Comparison of ENCODE assay signal across 11 cellular contexts in genomic region chr3:184333190-184333589, GRCh38. TPM values are rescaled to one million over a fixed set of nuclear protein-coding genes. Genes with fewer than 3 reads are reported as not detected.
DNase-seq lines count a peak whose midpoint lies in the region; ATAC-seq and TF ChIP-seq lines count a peak whose summit lies in the region.
"Had no signal": no experiment of that assay in that cellular context is flagged by ENCODE, and none has a peak within 500 bp of the region (broad histone marks: within the 10 kb centered on the region; RNA-seq: fewer than 3 reads in every experiment).

No MANE protein-coding gene starts in this region.

- peaks cover 9% of the 10 kb centered on the region for H3K79me2 ChIP-seq in trophoblast cell (ENCODE audit: control insufficient read depth, insufficient read depth, low read length, poor library complexity)

- no peaks in the 10 kb centered on the region for H3K4me1 ChIP-seq in Caco-2
- H3K4me1 ChIP-seq in Panc1 (ENCODE audit: control insufficient read depth, insufficient read depth, low read length), result peaks cover 58% of the 10 kb centered on the region
- H3K4me1 ChIP-seq in trophoblast cell (ENCODE audit: control insufficient read depth in 1 of 2, insufficient read depth in 2 of 2, low read length in 2 of 2), result peaks cover 28 to 33% of the 10 kb centered on the region in 2 experiments

- H3K9me3 Mint-ChIP-seq in Caco-2 (ENCODE audit: unreplicated experiment), result no peaks in the 10 kb centered on the region
- H3K9me3 Mint-ChIP-seq in effector memory CD8-positive, alpha-beta T cell, result no peaks in the 10 kb centered on the region

- no peak overlapping the region for H3K14ac ChIP-seq in trophoblast cell (ENCODE audit: low read length)

- no peak overlapping the region for H4K8ac ChIP-seq in trophoblast cell (ENCODE audit: low read depth, low read length)

- no peak overlapping the region for H2AK5ac ChIP-seq in trophoblast cell (ENCODE audit: low read length)

- peak overlapping the region; percentile 49 for H2BK5ac ChIP-seq in trophoblast cell (ENCODE audit: low read depth, low read length, poor library complexity)

- H3K9ac ChIP-seq in trophoblast cell (ENCODE audit: low read length), result no peak overlapping the region

- in situ Hi-C loops in Panc1 (cut with HindIII; ENCODE audit: low pct_unique_long_range_greater_than_20kb, low sequenced_read_pairs), result no loop called here

- intact Hi-C loops in Caco-2 (cut with micrococcal nuclease; ENCODE audit: unreplicated experiment), result no loop called here
- intact Hi-C loops in Panc1 (cut with micrococcal nuclease; ENCODE audit: unreplicated experiment), result no loop called here
- intact Hi-C loops in lower leg skin (cut with DNase I; ENCODE audit: low total_unique reads), result no loop called here

- WGBS in trophoblast cell (ENCODE audit: extremely low coverage, insufficient coverage, insufficient read length), result no CpG with 5 or more reads among the region's 6 CpGs
- WGBS in lower leg skin, 2 donors, result 79 to 82% methylated on average over 6 of the region's 6 CpGs

- H2AFZ ChIP-seq in trophoblast cell (ENCODE audit: insufficient read depth, low read length, poor library complexity), result no peak overlapping the region

- DNase-seq in Caco-2 (no peak), Panc1 (ENCODE audit: low read depth, low spot score) (no peak), trophoblast cell (peak; percentile 91 to 94), HK-2 (ENCODE audit: unreplicated experiment) (no peak), hepatic stellate cell (ENCODE audit: low spot score) (no peak), lower leg skin (ENCODE audit: low spot score in 2 of 2) (no peak)
- no peak for DNase-seq in effector memory CD8-positive, alpha-beta T cell
- DNase-seq: NCI-H187 treated with DMSO at 0.1 percent for 48 hours; SHP77; spleen; stimulated activated naive CD4-positive, alpha-beta T cell had no signal

- no peak overlapping the region for H2BK120ac ChIP-seq in trophoblast cell (ENCODE audit: insufficient read depth, low read length, poor library complexity)

- peak overlapping the region; percentile 22 for H3K27ac Mint-ChIP-seq in Caco-2 (ENCODE audit: unreplicated experiment)
- peak overlapping the region; percentile 73 to 75 for H3K27ac Mint-ChIP-seq in effector memory CD8-positive, alpha-beta T cell

- no peak overlapping the region for H2BK12ac ChIP-seq in trophoblast cell (ENCODE audit: low read length)

- H3K36me3 Mint-ChIP-seq in Caco-2 (ENCODE audit: insufficient read depth, unreplicated experiment), result peaks cover 98% of the 10 kb centered on the region
- peaks cover 70% of the 10 kb centered on the region for H3K36me3 Mint-ChIP-seq in effector memory CD8-positive, alpha-beta T cell (ENCODE audit: insufficient read depth)

- H3K9me3 ChIP-seq in Caco-2, result no peaks in the 10 kb centered on the region
- H3K9me3 ChIP-seq in Panc1 (ENCODE audit: control insufficient read depth, insufficient read depth, low read depth, low read length), result no peaks in the 10 kb centered on the region
- peaks cover 5% of the 10 kb centered on the region for H3K9me3 ChIP-seq in trophoblast cell (ENCODE audit: insufficient read depth, low read depth, low read length)
- H3K9me3 ChIP-seq: spleen had no signal

- no peak overlapping the region for H4K12ac ChIP-seq in trophoblast cell (ENCODE audit: low read depth, low read length)

- H3K27me3 Mint-ChIP-seq in Caco-2 (ENCODE audit: insufficient read depth, unreplicated experiment), result no peaks in the 10 kb centered on the region
- H3K27me3 Mint-ChIP-seq in effector memory CD8-positive, alpha-beta T cell, result no peaks in the 10 kb centered on the region

- CTCF ChIA-PET in Caco-2 (lab: Charles Lee) (no interaction called here), Panc1 (lab: Charles Lee) (no interaction called here)

- POLR2A ChIA-PET in Caco-2 (lab: Charles Lee) (no interaction called here), Panc1 (lab: Charles Lee) (no interaction called here)

- no peaks in the 10 kb centered on the region for H3K4me1 Mint-ChIP-seq in Caco-2 (ENCODE audit: low read depth, unreplicated experiment)
- peaks cover 36% of the 10 kb centered on the region in 2 donors for H3K4me1 Mint-ChIP-seq in effector memory CD8-positive, alpha-beta T cell (ENCODE audit: low read depth in 2 of 2)

- TF ChIP-seq POLR2A in lower leg skin (IDR thresholded peaks at IDR 0.05), result no peak

- H3K79me1 ChIP-seq in trophoblast cell (ENCODE audit: low read length), result peaks cover 20% of the 10 kb centered on the region

- TF ChIP-seq CTCF in Caco-2 (IDR thresholded peaks at IDR 0.05; ENCODE audit: insufficient read depth in 1 of 2, low read depth in 1 of 2, low read length in 1 of 2, severe bottlenecking in 1 of 2, unreplicated experiment in 1 of 2), result no peak
- TF ChIP-seq CTCF in Panc1 (IDR thresholded peaks at IDR 0.05), result no peak
- TF ChIP-seq CTCF in lower leg skin (IDR thresholded peaks at IDR 0.05), result no peak

- H3K27ac ChIP-seq in Panc1 (ENCODE audit: low read length) (peak overlapping the region; percentile 60), trophoblast cell (ENCODE audit: low read depth, low read length) (peak overlapping the region; percentile 66)

- peaks cover 9% of the 10 kb centered on the region for H3K36me3 ChIP-seq in Caco-2 (ENCODE audit: control insufficient read depth, insufficient read depth, low read length)
- H3K36me3 ChIP-seq in Panc1 (ENCODE audit: control insufficient read depth, insufficient read depth, low read length), result peaks cover 20% of the 10 kb centered on the region; the same call in 1 of the 2 replicates
- peaks cover 47 to 59% of the 10 kb centered on the region in 2 experiments for H3K36me3 ChIP-seq in trophoblast cell (ENCODE audit: control insufficient read depth in 1 of 2, insufficient read depth in 2 of 2, low read length in 2 of 2)

- TSS peak; percentile 3 for BruUV-seq in Caco-2 (replicated peaks; lab: Mats Ljungman, UMichigan)
- BruUV-seq in Panc1 (replicated peaks; lab: Mats Ljungman, UMichigan), result TSS peak; percentile 62

- H3K4ac ChIP-seq in trophoblast cell (ENCODE audit: low read depth, low read length), result no peak overlapping the region

- H3K4me3 ChIP-seq in Caco-2 (ENCODE audit: low read depth, low read length), result no peak overlapping the region
- no peak overlapping the region for H3K4me3 ChIP-seq in Panc1 (ENCODE audit: low read depth in 2 of 2, low read length in 2 of 2)
- no peak overlapping the region for H3K4me3 ChIP-seq in trophoblast cell (ENCODE audit: low read depth, low read length)
- H3K4me3 ChIP-seq in lower leg skin (ENCODE audit: low read depth, poor library complexity, severe bottlenecking), result no peak overlapping the region
- H3K4me3 ChIP-seq: spleen had no signal

- no peak overlapping the region for H3K4me2 ChIP-seq in trophoblast cell (ENCODE audit: low read length)

- peak overlapping the region; percentile 50 for H4K91ac ChIP-seq in trophoblast cell (ENCODE audit: low read depth, low read length)

- peak overlapping the region; percentile 10 for H3K18ac ChIP-seq in trophoblast cell (ENCODE audit: low read length)

- no peaks in the 10 kb centered on the region for H3K27me3 ChIP-seq in Caco-2 (replicated peaks; ENCODE audit: control insufficient read depth, insufficient read depth, low read length)
- no peaks in the 10 kb centered on the region for H3K27me3 ChIP-seq in Panc1 (ENCODE audit: control insufficient read depth, insufficient read depth, low read length)
- H3K27me3 ChIP-seq in trophoblast cell (ENCODE audit: insufficient read depth, low read length), result no peaks in the 10 kb centered on the region
- H3K27me3 ChIP-seq: spleen had no signal

- ATAC-seq in Panc1, result no peak
- ATAC-seq in effector memory CD8-positive, alpha-beta T cell (replicated peaks), result no peak

- no peak overlapping the region for H3K23ac ChIP-seq in trophoblast cell (ENCODE audit: low read length)

- H3K4me3 Mint-ChIP-seq in Caco-2 (ENCODE audit: unreplicated experiment), result no peak overlapping the region
- no peak overlapping the region for H3K4me3 Mint-ChIP-seq in effector memory CD8-positive, alpha-beta T cell

RNA-seq across cellular contexts. Expression of gene FAM131A, which starts 4.2 kb away (rescaled TPM):
- total RNA-seq in Caco-2 (2022) (6.1 and 6.7 TPM in 2 replicates), Panc1 (2021; ENCODE audit: unreplicated experiment) (30.1 TPM), lower leg skin (10 to 100 TPM; 60.3 to 81.7 (median 66.9) TPM)
- polyA plus RNA-seq in Panc1 (2012; ENCODE audit: insufficient read length), result 31.9 TPM
- polyA plus RNA-seq in trophoblast cell (2013), result 25.1 and 28.3 TPM in 2 replicates

RNA-seq across cellular contexts. Expression of gene EIF4G1, which starts 18.8 kb away (rescaled TPM):
- 410 and 423 TPM in 2 replicates for total RNA-seq in Caco-2 (2022)
- total RNA-seq in Panc1 (2021; ENCODE audit: unreplicated experiment), result 798 TPM
- polyA plus RNA-seq in Panc1 (2012; ENCODE audit: insufficient read length), result 816 TPM
- polyA plus RNA-seq in trophoblast cell (2013), result 441 and 461 TPM in 2 replicates
- total RNA-seq in lower leg skin, result 100 to 1,000 TPM; 418 to 445 (median 433) TPM

RNA-seq across cellular contexts. Expression of gene CLCN2, which starts 28.2 kb away (rescaled TPM):
- total RNA-seq in Caco-2 (2022), result 23.0 and 28.6 TPM in 2 replicates
- total RNA-seq in Panc1 (2021; ENCODE audit: unreplicated experiment), result 22.5 TPM
- 21.4 TPM for polyA plus RNA-seq in Panc1 (2012; ENCODE audit: insufficient read length)
- polyA plus RNA-seq in trophoblast cell (2013), result 7.0 and 7.3 TPM in 2 replicates
- total RNA-seq in lower leg skin, result 1 to 10 TPM; 1.7 to 6.0 (median 4.0) TPM

RNA-seq across cellular contexts. Expression of gene POLR2H, which starts 28.3 kb away (rescaled TPM):
- total RNA-seq in Caco-2 (2022), result 96.4 and 101 TPM in 2 replicates
- total RNA-seq in Panc1 (2021; ENCODE audit: unreplicated experiment), result 156 TPM
- 183 TPM for polyA plus RNA-seq in Panc1 (2012; ENCODE audit: insufficient read length)
- 85.6 and 90.5 TPM in 2 replicates for polyA plus RNA-seq in trophoblast cell (2013)
- 10 to 100 TPM; 54.7 to 95.9 (median 66.8) TPM for total RNA-seq in lower leg skin

RNA-seq across cellular contexts. Expression of gene PSMD2, which starts 34.1 kb away (rescaled TPM):
- total RNA-seq in Caco-2 (2022) (285 and 294 TPM in 2 replicates), Panc1 (2021; ENCODE audit: unreplicated experiment) (536 TPM), lower leg skin (100 to 1,000 TPM; 194 to 263 (median 211) TPM)
- polyA plus RNA-seq in Panc1 (2012; ENCODE audit: insufficient read length), result 669 TPM
- 221 and 224 TPM in 2 replicates for polyA plus RNA-seq in trophoblast cell (2013)

Comparison
In these comparisons a context has a peak if more than half of its experiments do, and no peak if none do; other contexts are left out.
1. DNase-seq: peak in trophoblast cell (2 of 2); none in Caco-2 (0 of 2), Panc1 (single experiment), effector memory CD8-positive, alpha-beta T cell (0 of 3), HK-2 (single experiment), hepatic stellate cell (single experiment) and lower leg skin (0 of 2).